In genomic region chr17:58120195-58120822, GRCh38 we compare ENCODE assay signal across 10 cellular contexts. TPM values are rescaled to one million over a fixed set of nuclear protein-coding genes. Genes with fewer than 3 reads are reported as not detected.
A peak's percentile ranks its signal among the peaks of the same experiment; 100 is the strongest.
DNase-seq lines count a peak whose midpoint lies in the region; ATAC-seq and TF ChIP-seq lines count a peak whose summit lies in the region.
"Had no signal": no experiment of that assay in that cellular context is flagged by ENCODE, and none has a peak within 500 bp of the region (broad histone marks: within the 10 kb centered on the region; RNA-seq: fewer than 3 reads in every experiment).

No MANE protein-coding gene starts in this region.

- no peaks in the 10 kb centered on the region for H3K9me2 ChIP-seq in SK-N-SH

- H3K79me1 ChIP-seq in trophoblast cell (ENCODE audit: low read length), result no peaks in the 10 kb centered on the region

- POLR2A ChIA-PET in SK-N-SH (lab: Yijun Ruan, JAX), result no interaction called here

- H3F3A ChIP-seq in SK-N-SH (replicated peaks; ENCODE audit: insufficient read depth), result no peaks in the 10 kb centered on the region

- CTCF ChIA-PET in SK-N-SH (lab: Yijun Ruan, JAX), result interaction anchor here (0.8 to 1.6 kb wide), 3 partner anchors 52 to 333 kb away, joined by 3 to 6 read pairs (median 3); no protein-coding TSS in a partner anchor

- H3K4me2 ChIP-seq in SK-N-SH (no peak overlapping the region), trophoblast cell (ENCODE audit: low read length) (no peak overlapping the region)

- no peaks in the 10 kb centered on the region for H3K36me3 ChIP-seq in SK-N-SH (replicated peaks in 1 of 2; ENCODE audit: control insufficient read depth in 1 of 2, insufficient read depth in 2 of 2, low read length in 1 of 2)
- H3K36me3 ChIP-seq in trophoblast cell (ENCODE audit: control insufficient read depth in 1 of 2, insufficient read depth in 2 of 2, low read length in 2 of 2), result no peaks in the 10 kb centered on the region

- TF ChIP-seq CTCF in SK-N-SH (IDR thresholded peaks at IDR 0.05), result no peak

- peak in 3 of 4 experiments; percentile 2 to 9 (median 7) for DNase-seq in activated CD4-positive, CD25-positive, alpha-beta regulatory T cell (lab: John Stamatoyannopoulos, UW)
- DNase-seq in SK-N-SH (no peak), dermis blood vessel endothelial cell (peak; percentile 79), trophoblast cell (peak; percentile 45 to 79), G401 (ENCODE audit: low spot score) (no peak), NCI-H2196 (lab: John Stamatoyannopoulos, UW; ENCODE audit: unreplicated experiment) (no peak)

- no peaks in the 10 kb centered on the region for H3K4me1 ChIP-seq in SK-N-SH (ENCODE audit: control insufficient read depth in 1 of 2, insufficient read depth in 2 of 2, low read depth in 1 of 2, low read length in 1 of 2)
- H3K4me1 ChIP-seq in trophoblast cell (ENCODE audit: control insufficient read depth in 1 of 2, insufficient read depth in 2 of 2, low read length in 2 of 2), result no peaks in the 10 kb centered on the region

- no peak overlapping the region for H2BK120ac ChIP-seq in trophoblast cell (ENCODE audit: insufficient read depth, low read length, poor library complexity)

- no peak overlapping the region for H4K12ac ChIP-seq in trophoblast cell (ENCODE audit: low read depth, low read length)

- H3K79me2 ChIP-seq in SK-N-SH (ENCODE audit: insufficient read depth) (no peaks in the 10 kb centered on the region), trophoblast cell (ENCODE audit: control insufficient read depth, insufficient read depth, low read length, poor library complexity) (no peaks in the 10 kb centered on the region)

- no peak overlapping the region for H3K14ac ChIP-seq in trophoblast cell (ENCODE audit: low read length)

- H3K27ac ChIP-seq in SK-N-SH (ENCODE audit: low read depth in 2 of 2, low read length in 1 of 2) (no peak overlapping the region), trophoblast cell (ENCODE audit: low read depth, low read length) (no peak overlapping the region)
- H3K27ac ChIP-seq: skin epidermis had no signal

- H2AK5ac ChIP-seq in trophoblast cell (ENCODE audit: low read length), result no peak overlapping the region

- H3K9me3 ChIP-seq in SK-N-SH (no peaks in the 10 kb centered on the region), trophoblast cell (ENCODE audit: insufficient read depth, low read depth, low read length) (no peaks in the 10 kb centered on the region)

- H2BK12ac ChIP-seq in trophoblast cell (ENCODE audit: low read length), result no peak overlapping the region

- H3K4me3 ChIP-seq in SK-N-SH (ENCODE audit: low read depth in 2 of 2, low read length in 1 of 2) (no peak overlapping the region), trophoblast cell (ENCODE audit: low read depth, low read length) (no peak overlapping the region)
- H3K4me3 ChIP-seq: skin epidermis had no signal

- H4K20me1 ChIP-seq in SK-N-SH (ENCODE audit: insufficient read depth), result no peaks in the 10 kb centered on the region

- ATAC-seq in activated CD4-positive, CD25-positive, alpha-beta regulatory T cell treated with anti-CD3 and anti-CD28 coated beads, Interleukin-2, amount 50 U/mL, for 24 hours, result no peak
- no peak for ATAC-seq in HG03139 (IDR thresholded peaks at IDR 0.05; ENCODE audit: unreplicated experiment)

- no peak for TF ChIP-seq EP300 in SK-N-SH (IDR thresholded peaks at IDR 0.05; ENCODE audit: borderline replicate concordance in 1 of 2, low read depth in 1 of 2, low read length in 1 of 2)

- H4K91ac ChIP-seq in trophoblast cell (ENCODE audit: low read depth, low read length), result no peak overlapping the region

- no peak overlapping the region for H2AFZ ChIP-seq in SK-N-SH (ENCODE audit: low read depth)
- no peak overlapping the region for H2AFZ ChIP-seq in trophoblast cell (ENCODE audit: insufficient read depth, low read length, poor library complexity)

- WGBS in SK-N-SH (ENCODE audit: low lambda C conversion rate), result 29% methylated on average over 7 of the region's 7 CpGs
- no CpG with 5 or more reads among the region's 7 CpGs for WGBS in trophoblast cell (ENCODE audit: extremely low coverage, insufficient coverage, insufficient read length)

- no peak overlapping the region for H4K8ac ChIP-seq in trophoblast cell (ENCODE audit: low read depth, low read length)

- H3K23ac ChIP-seq in trophoblast cell (ENCODE audit: low read length), result no peak overlapping the region

- H3K27me3 ChIP-seq in SK-N-SH (ENCODE audit: insufficient read depth), result no peaks in the 10 kb centered on the region
- H3K27me3 ChIP-seq in trophoblast cell (ENCODE audit: insufficient read depth, low read length), result no peaks in the 10 kb centered on the region

- H3K4ac ChIP-seq in trophoblast cell (ENCODE audit: low read depth, low read length), result no peak overlapping the region

- in situ Hi-C loops in G401 (cut with HindIII; ENCODE audit: low sequenced_read_pairs), result no loop called here

- no peak for TF ChIP-seq RAD21 in SK-N-SH (IDR thresholded peaks at IDR 0.05; ENCODE audit: low read length)

- H3K18ac ChIP-seq in trophoblast cell (ENCODE audit: low read length), result no peak overlapping the region

- no peak overlapping the region for H3K9ac ChIP-seq in SK-N-SH
- H3K9ac ChIP-seq in trophoblast cell (ENCODE audit: low read length), result no peak overlapping the region

- no peak overlapping the region for H2BK5ac ChIP-seq in trophoblast cell (ENCODE audit: low read depth, low read length, poor library complexity)

TF ChIP-seq in SK-N-SH, 30 proteins besides CTCF, POLR2A, EP300 and RAD21:
- TF ChIP-seq YY1 (IDR thresholded peaks at IDR 0.05; ENCODE audit: low read depth), result no peak
- TF ChIP-seq, protein P1, sequence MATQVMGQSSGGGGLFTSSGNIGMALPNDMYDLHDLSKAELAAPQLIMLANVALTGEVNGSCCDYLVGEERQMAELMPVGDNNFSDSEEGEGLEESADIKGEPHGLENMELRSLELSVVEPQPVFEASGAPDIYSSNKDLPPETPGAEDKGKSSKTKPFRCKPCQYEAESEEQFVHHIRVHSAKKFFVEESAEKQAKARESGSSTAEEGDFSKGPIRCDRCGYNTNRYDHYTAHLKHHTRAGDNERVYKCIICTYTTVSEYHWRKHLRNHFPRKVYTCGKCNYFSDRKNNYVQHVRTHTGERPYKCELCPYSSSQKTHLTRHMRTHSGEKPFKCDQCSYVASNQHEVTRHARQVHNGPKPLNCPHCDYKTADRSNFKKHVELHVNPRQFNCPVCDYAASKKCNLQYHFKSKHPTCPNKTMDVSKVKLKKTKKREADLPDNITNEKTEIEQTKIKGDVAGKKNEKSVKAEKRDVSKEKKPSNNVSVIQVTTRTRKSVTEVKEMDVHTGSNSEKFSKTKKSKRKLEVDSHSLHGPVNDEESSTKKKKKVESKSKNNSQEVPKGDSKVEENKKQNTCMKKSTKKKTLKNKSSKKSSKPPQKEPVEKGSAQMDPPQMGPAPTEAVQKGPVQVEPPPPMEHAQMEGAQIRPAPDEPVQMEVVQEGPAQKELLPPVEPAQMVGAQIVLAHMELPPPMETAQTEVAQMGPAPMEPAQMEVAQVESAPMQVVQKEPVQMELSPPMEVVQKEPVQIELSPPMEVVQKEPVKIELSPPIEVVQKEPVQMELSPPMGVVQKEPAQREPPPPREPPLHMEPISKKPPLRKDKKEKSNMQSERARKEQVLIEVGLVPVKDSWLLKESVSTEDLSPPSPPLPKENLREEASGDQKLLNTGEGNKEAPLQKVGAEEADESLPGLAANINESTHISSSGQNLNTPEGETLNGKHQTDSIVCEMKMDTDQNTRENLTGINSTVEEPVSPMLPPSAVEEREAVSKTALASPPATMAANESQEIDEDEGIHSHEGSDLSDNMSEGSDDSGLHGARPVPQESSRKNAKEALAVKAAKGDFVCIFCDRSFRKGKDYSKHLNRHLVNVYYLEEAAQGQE (IDR thresholded peaks at IDR 0.05; ENCODE audit: low read depth, low read length), result peak; percentile 99
- TF ChIP-seq FOXJ3 (CRISPR knock-in tag; IDR thresholded peaks at IDR 0.05), result no peak
- no peak for TF ChIP-seq MAX (IDR thresholded peaks at IDR 0.05; ENCODE audit: low read depth)
- TF ChIP-seq GABPA (IDR thresholded peaks at IDR 0.05; ENCODE audit: low read depth), result no peak
- TF ChIP-seq TEAD4 (IDR thresholded peaks at IDR 0.05; ENCODE audit: borderline replicate concordance, insufficient read depth), result no peak

RNA-seq across cellular contexts. Expression of gene OR4D1, which starts 27.9 kb away (rescaled TPM):
- polyA plus RNA-seq in SK-N-SH (2012; rRNA removed), result not detected in 2 replicates
- polyA plus RNA-seq in SK-N-SH (2012; cell fraction: cytosol; rRNA removed), result not detected in 2 replicates
- polyA plus RNA-seq in SK-N-SH (2012; cell fraction: nucleus; rRNA removed), result not detected in 2 replicates
- not detected in 2 replicates for total RNA-seq in dermis blood vessel endothelial cell
- polyA plus RNA-seq in trophoblast cell (2013), result 0.01 TPM in 1 of 2 replicates, not detected in the other
- total RNA-seq in G401 (2014; rRNA removed; shearing (Covaris generic)), result not detected in 2 replicates
- polyA plus RNA-seq: BJ had no signal

RNA-seq across cellular contexts. Expression of gene DYNLL2, which starts 37.1 kb away (rescaled TPM):
- 27.0 and 27.4 TPM in 2 replicates for polyA plus RNA-seq in SK-N-SH (2012; rRNA removed)
- polyA plus RNA-seq in SK-N-SH (2012; cell fraction: cytosol; rRNA removed), result 29.3 TPM in 2 replicates
- polyA plus RNA-seq in SK-N-SH (2012; cell fraction: nucleus; rRNA removed), result 17.1 and 23.7 TPM in 2 replicates
- 12.6 and 17.2 TPM in 2 replicates for total RNA-seq in dermis blood vessel endothelial cell
- polyA plus RNA-seq in trophoblast cell (2013), result 20.6 and 21.7 TPM in 2 replicates
- total RNA-seq in G401 (2014; rRNA removed; shearing (Covaris generic)), result 10.5 and 11.5 TPM in 2 replicates

RNA-seq across cellular contexts. Expression of gene OR4D2, which starts 46.5 kb away (rescaled TPM):
- not detected in 2 replicates for polyA plus RNA-seq in SK-N-SH (2012; rRNA removed)
- not detected in 2 replicates for polyA plus RNA-seq in SK-N-SH (2012; cell fraction: cytosol; rRNA removed)
- not detected in 2 replicates for polyA plus RNA-seq in SK-N-SH (2012; cell fraction: nucleus; rRNA removed)
- not detected in 2 replicates for total RNA-seq in dermis blood vessel endothelial cell
- not detected in 2 replicates for polyA plus RNA-seq in trophoblast cell (2013)
- not detected in 2 replicates for total RNA-seq in G401 (2014; rRNA removed; shearing (Covaris generic))
- polyA plus RNA-seq: BJ had no signal

Comparison
In these comparisons a context has a peak if more than half of its experiments do, and no peak if none do; other contexts are left out.
1. DNase-seq: peak in activated CD4-positive, CD25-positive, alpha-beta regulatory T cell (3 of 4), dermis blood vessel endothelial cell (single experiment) and trophoblast cell (2 of 2); none in SK-N-SH (single experiment), G401 (single experiment) and NCI-H2196 (single experiment).